ENCODE assay signal across 24 cellular contexts in genomic region chr1:182240085-182240484, GRCh38.
"Had no signal": no experiment of that assay in that cellular context is flagged by ENCODE, and none has a peak within 500 bp of the region (broad histone marks: within the 10 kb centered on the region; RNA-seq: fewer than 3 reads in every experiment).

No MANE protein-coding gene starts in this region.

- H3K36me3 Mint-ChIP-seq: stimulated activated effector memory CD8-positive, alpha-beta T cell treated with anti-CD3 and anti-CD28 coated beads, Interleukin-12 subunit alpha, Interleukin-12 subunit beta, amount 100 ng/mL, for 72 hours; stimulated activated memory B cell treated with anti-CD40 and anti-IgM and Interleukin-4, amounts not matched to agents 10 μg/mL and 1 μg/mL and 100 μg/mL, for 72 hours; stimulated activated naive B cell treated with anti-CD40 and anti-IgM and Interleukin-4, amounts not matched to agents 10 μg/mL and 1 μg/mL and 100 μg/mL, for 72 hours; type B pancreatic cell had no signal

- H3K27ac Mint-ChIP-seq: stimulated activated effector memory CD8-positive, alpha-beta T cell treated with anti-CD3 and anti-CD28 coated beads, Interleukin-12 subunit alpha, Interleukin-12 subunit beta, amount 100 ng/mL, for 72 hours; stimulated activated memory B cell treated with anti-CD40 and anti-IgM and Interleukin-4, amounts not matched to agents 10 μg/mL and 1 μg/mL and 100 μg/mL, for 72 hours; stimulated activated naive B cell treated with anti-CD40 and anti-IgM and Interleukin-4, amounts not matched to agents 10 μg/mL and 1 μg/mL and 100 μg/mL, for 72 hours; stimulated activated naive CD8-positive, alpha-beta T cell treated with anti-CD3 and anti-CD28 coated beads, Interleukin-15, amount 100 ng/mL, for 72 hours; stimulated activated naive CD8-positive, alpha-beta T cell treated with anti-CD3 and anti-CD28 coated beads, Interleukin-15, Interleukin-2, amounts not matched to agents 100 ng/mL and 50 ng/mL, for 24 hours; type B pancreatic cell had no signal

- ATAC-seq: stimulated activated effector memory CD8-positive, alpha-beta T cell treated with anti-CD3 and anti-CD28 coated beads, Interleukin-12 subunit alpha, Interleukin-12 subunit beta, amount 100 ng/mL, for 72 hours; stimulated activated memory B cell treated with anti-CD40 and anti-IgM and Interleukin-4, amounts not matched to agents 10 μg/mL and 1 μg/mL and 100 μg/mL, for 72 hours; stimulated activated naive B cell treated with anti-CD40 and anti-IgM and Interleukin-4, amounts not matched to agents 10 μg/mL and 1 μg/mL and 100 μg/mL, for 72 hours; stimulated activated naive CD8-positive, alpha-beta T cell treated with anti-CD3 and anti-CD28 coated beads, Interleukin-15, amount 100 ng/mL, for 72 hours; stimulated activated naive CD8-positive, alpha-beta T cell treated with anti-CD3 and anti-CD28 coated beads, Interleukin-15, Interleukin-2, amounts not matched to agents 100 U/mL and 50 U/mL, for 24 hours; upper lobe of right lung had no signal

- H3K4me1 Mint-ChIP-seq: stimulated activated memory B cell treated with anti-CD40 and anti-IgM and Interleukin-4, amounts not matched to agents 10 μg/mL and 1 μg/mL and 100 μg/mL, for 72 hours had no signal

- H3K27me3 Mint-ChIP-seq: stimulated activated naive CD8-positive, alpha-beta T cell treated with anti-CD3 and anti-CD28 coated beads, Interleukin-15, amount 100 ng/mL, for 72 hours; stimulated activated naive CD8-positive, alpha-beta T cell treated with anti-CD3 and anti-CD28 coated beads, Interleukin-15, Interleukin-2, amounts not matched to agents 100 ng/mL and 50 ng/mL, for 24 hours; type B pancreatic cell had no signal

- H3K9me3 Mint-ChIP-seq: stimulated activated effector memory CD8-positive, alpha-beta T cell treated with anti-CD3 and anti-CD28 coated beads, Interleukin-12 subunit alpha, Interleukin-12 subunit beta, amount 100 ng/mL, for 72 hours; stimulated activated memory B cell treated with anti-CD40 and anti-IgM and Interleukin-4, amounts not matched to agents 10 μg/mL and 1 μg/mL and 100 μg/mL, for 72 hours; stimulated activated naive CD8-positive, alpha-beta T cell treated with anti-CD3 and anti-CD28 coated beads, Interleukin-15, Interleukin-2, amounts not matched to agents 100 ng/mL and 50 ng/mL, for 24 hours had no signal

- H3K4me3 Mint-ChIP-seq: stimulated activated effector memory CD8-positive, alpha-beta T cell treated with anti-CD3 and anti-CD28 coated beads, Interleukin-12 subunit alpha, Interleukin-12 subunit beta, amount 100 ng/mL, for 72 hours; stimulated activated memory B cell treated with anti-CD40 and anti-IgM and Interleukin-4, amounts not matched to agents 10 μg/mL and 1 μg/mL and 100 μg/mL, for 72 hours; stimulated activated naive B cell treated with anti-CD40 and anti-IgM and Interleukin-4, amounts not matched to agents 10 μg/mL and 1 μg/mL and 100 μg/mL, for 72 hours; stimulated activated naive CD8-positive, alpha-beta T cell treated with anti-CD3 and anti-CD28 coated beads, Interleukin-15, amount 100 ng/mL, for 72 hours; stimulated activated naive CD8-positive, alpha-beta T cell treated with anti-CD3 and anti-CD28 coated beads, Interleukin-15, Interleukin-2, amounts not matched to agents 100 ng/mL and 50 ng/mL, for 24 hours; type B pancreatic cell had no signal

- DNase-seq: stimulated activated CD4-positive, alpha-beta T cell treated with anti-CD3 and anti-CD28 coated beads, Interleukin-2, amount 100 ng/mL, for 48 hours; stimulated activated CD4-positive, alpha-beta T cell treated with anti-CD3 and anti-CD28 coated beads, Interleukin-4, amount 100 ng/mL, for 1 hour; stimulated activated CD4-positive, alpha-beta T cell treated with anti-CD3 and anti-CD28 coated beads, Interleukin-4, amount 100 ng/mL, for 24 hours; stimulated activated CD4-positive, alpha-beta T cell treated with anti-CD3 and anti-CD28 coated beads, Interleukin-4, amount 100 ng/mL, for 4 hours; stimulated activated CD8-positive, alpha-beta memory T cell treated with anti-CD3 and anti-CD28 coated beads, Interleukin-4, amount 100 ng/mL, for 48 hours; stimulated activated naive B cell treated with anti-CD40 and anti-IgM and Interleukin-4, amounts not matched to agents 10 μg/mL and 1 μg/mL and 100 μg/mL, for 72 hours; stimulated activated naive CD4-positive, alpha-beta T cell; stimulated activated naive CD4-positive, alpha-beta T cell treated with Interleukin-2 at 50 U/mL for 16 hours; stimulated activated naive CD8-positive, alpha-beta T cell treated with anti-CD3 and anti-CD28 coated beads, Interleukin-15, amount 100 ng/mL, for 72 hours; stimulated activated naive CD8-positive, alpha-beta T cell treated with anti-CD3 and anti-CD28 coated beads, Interleukin-15, Interleukin-2, amounts not matched to agents 100 U/mL and 50 U/mL, for 24 hours; stomach; substantia nigra; testis; thyroid gland; tibial artery; transverse colon; trophoblast cell; upper lobe of left lung; upper lobe of right lung; uterus had no signal
